9 cellular contexts compared by ENCODE assay signal in genomic region chr22:39350803-39351688, GRCh38. TPM values are rescaled to one million over a fixed set of nuclear protein-coding genes. Genes with fewer than 3 reads are reported as not detected.
DNase-seq lines count a peak whose midpoint lies in the region; ATAC-seq and TF ChIP-seq lines count a peak whose summit lies in the region.
"Had no signal": no experiment of that assay in that cellular context is flagged by ENCODE, and none has a peak within 500 bp of the region (broad histone marks: within the 10 kb centered on the region; RNA-seq: fewer than 3 reads in every experiment).

No MANE protein-coding gene starts in this region.

- intact Hi-C loops in heart right ventricle (cut with DNase I): no loop called here

- peak overlapping the region; percentile 73 to 85 (median 84) for H3K9ac ChIP-seq in skeletal muscle tissue (ENCODE audit: low read depth in 1 of 3, low read length in 3 of 3)

- no peaks in the 10 kb centered on the region for H3K36me3 Mint-ChIP-seq in T-helper 17 cell (ENCODE audit: low read depth)

- H3K36me3 ChIP-seq in heart right ventricle (no peaks in the 10 kb centered on the region), skeletal muscle tissue (ENCODE audit: control insufficient read depth in 3 of 3, insufficient read depth in 3 of 3, low read length in 3 of 3) (no peaks in the 10 kb centered on the region)

- DNase-seq in GM13976 (ENCODE audit: low spot score) (peak; percentile 31), T-helper 17 cell (no peak), heart right ventricle (no peak), NCI-H1092 treated with DMSO at 0.1 percent for 48 hours (lab: John Stamatoyannopoulos, UW) (no peak), occipital lobe (lab: John Stamatoyannopoulos, UW) (no peak), hippocampal formation (lab: John Stamatoyannopoulos, UW) (no peak)
- DNase-seq: NCI-H1092 had no signal

- H3K27me3 ChIP-seq in heart right ventricle (peaks cover 0 to 14% (median 0%) of the 10 kb centered on the region in 7 donors), skeletal muscle tissue (ENCODE audit: control insufficient read depth in 3 of 3, insufficient read depth in 3 of 3, low read length in 3 of 3) (no peaks in the 10 kb centered on the region)

- H3K27ac ChIP-seq in heart right ventricle: peak overlapping the region in 9 of 10 donors; percentile 63 to 88 (median 77)
- H3K27ac ChIP-seq in skeletal muscle tissue (ENCODE audit: low read depth, low read length): no peak overlapping the region

- H3K4me3 ChIP-seq in heart right ventricle: peak overlapping the region in 9 of 10 donors; percentile 60 to 96 (median 75)
- H3K4me3 ChIP-seq in skeletal muscle tissue (ENCODE audit: low read length in 3 of 3): peak overlapping the region; percentile 75 to 87 (median 83)

- H3K4me1 ChIP-seq in heart right ventricle (peaks cover 0 to 32% (median 19%) of the 10 kb centered on the region in 9 donors), skeletal muscle tissue (ENCODE audit: control insufficient read depth in 3 of 3, insufficient read depth in 3 of 3, low read length in 3 of 3) (peaks cover 7 to 13% (median 12%) of the 10 kb centered on the region in 3 donors)

- ATAC-seq in T-helper 17 cell: no peak
- ATAC-seq in heart right ventricle: peak in 6 of 8 donors; percentile 8 to 32 (median 14)
- no peak for ATAC-seq in GM21717 (IDR thresholded peaks at IDR 0.05; ENCODE audit: unreplicated experiment)

- WGBS in heart right ventricle, 2 donors: 67 to 71% methylated on average over 13 of the region's 13 CpGs

- peaks cover 32% of the 10 kb centered on the region for H3K27me3 Mint-ChIP-seq in T-helper 17 cell

- TF ChIP-seq CTCF in GM13976 (IDR thresholded peaks at IDR 0.05; ENCODE audit: borderline replicate concordance, control extremely low read depth, extremely low read depth, insufficient read depth, missing control alignments): no peak
- no peak for TF ChIP-seq CTCF in heart right ventricle (IDR thresholded peaks at IDR 0.05)

- H3K4me1 Mint-ChIP-seq in T-helper 17 cell: peaks cover 4% of the 10 kb centered on the region

- peak overlapping the region; percentile 79 for H3K4me3 Mint-ChIP-seq in T-helper 17 cell

- in situ Hi-C loops in GM13976 (cut with MboI; ENCODE audit: low sequenced_read_pairs, unreplicated experiment): no loop called here

- H3K9me3 ChIP-seq in T-helper 17 cell (ENCODE audit: control insufficient read depth, low read length, poor library complexity, severe bottlenecking) (no peaks in the 10 kb centered on the region), heart right ventricle (no peaks in the 10 kb centered on the region), skeletal muscle tissue (ENCODE audit: control insufficient read depth in 3 of 3, low read length in 3 of 3) (no peaks in the 10 kb centered on the region)

- H3K27ac Mint-ChIP-seq in T-helper 17 cell: no peak overlapping the region

RNA-seq across cellular contexts. Expression of gene SYNGR1, which starts 1.3 kb away (rescaled TPM):
- total RNA-seq in T-helper 17 cell (1 to 10 TPM in 1 of 2 donors, under 1 TPM in 1; 0.47 to 1.1 TPM), heart right ventricle (10 to 100 TPM; 30.3 to 67.9 (median 41.6) TPM), skeletal muscle tissue (5.7 TPM), occipital lobe (63.9 TPM)
- 10 to 100 TPM; 29.8 to 85.8 TPM for polyA plus RNA-seq in heart right ventricle

RNA-seq across cellular contexts. Expression of gene RPL3, which starts 31.6 kb away (rescaled TPM):
- total RNA-seq in T-helper 17 cell (1,000 to 10,000 TPM; 3,215 to 3,260 TPM), heart right ventricle (100 to 1,000 TPM; 215 to 604 (median 286) TPM), skeletal muscle tissue (2,602 TPM), occipital lobe (1,406 TPM)
- polyA plus RNA-seq in heart right ventricle: 1,000 to 10,000 TPM in 1 of 2 donors, 100 to 1,000 TPM in 1; 472 to 1,621 TPM

RNA-seq across cellular contexts. Expression of gene TAB1, which starts 48.5 kb away (rescaled TPM):
- total RNA-seq in T-helper 17 cell (10 to 100 TPM; 22.0 to 23.6 TPM), heart right ventricle (10 to 100 TPM; 15.8 to 21.0 (median 18.0) TPM), skeletal muscle tissue (12.0 TPM), occipital lobe (15.4 TPM)
- 10 to 100 TPM; 13.6 to 17.5 TPM for polyA plus RNA-seq in heart right ventricle

Comparison
In these comparisons a context has a peak if more than half of its experiments do, and no peak if none do; other contexts are left out.
1. ATAC-seq: peak in heart right ventricle (6 of 8); none in T-helper 17 cell (single experiment) and GM21717 (single experiment).